In the genomic region with DNA sequence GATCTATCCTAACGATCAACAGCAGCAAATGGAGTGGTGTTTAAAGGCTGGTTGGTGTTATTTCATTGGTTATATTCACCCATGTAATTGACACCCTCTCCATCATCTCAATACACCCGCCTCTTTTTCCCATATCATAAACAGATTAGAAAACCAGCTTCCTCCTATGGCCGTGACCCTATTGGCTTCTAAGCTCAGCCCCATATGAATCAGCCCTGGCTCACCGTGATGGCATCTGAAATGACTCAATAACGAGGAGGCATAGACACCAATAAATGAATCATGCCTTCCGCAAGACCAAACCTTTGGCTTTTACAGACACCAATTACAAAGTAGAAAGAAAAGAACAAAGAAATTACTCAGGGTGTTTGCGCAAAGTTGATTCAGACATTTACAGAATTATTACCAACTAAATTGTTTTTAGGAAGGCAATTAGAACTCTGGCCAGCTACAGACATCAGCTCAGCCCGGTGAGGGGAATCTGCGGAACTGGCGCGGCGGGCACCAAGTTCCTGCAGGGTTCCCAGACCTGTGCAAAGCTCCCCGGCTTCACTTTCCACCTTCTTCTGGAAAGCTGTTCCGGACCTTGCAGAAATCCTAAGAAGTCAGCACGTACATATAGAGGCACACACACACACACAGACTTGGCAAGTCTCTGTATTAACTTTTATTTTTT, we compare ENCODE assay signal across 1 cellular context.
TF ChIP-seq lines count a peak whose summit lies in the region.

No MANE protein-coding gene starts in this region.

TF ChIP-seq in HEK293, 187 proteins besides CTCF, POLR2A, EP300 and RAD21 (continued from another document and continues in another):
- TF ChIP-seq PRDM4 (tag by site-specific recombination; IDR thresholded peaks at IDR 0.05) (no peak), MYNN (tag by site-specific recombination; IDR thresholded peaks at IDR 0.05; ENCODE audit: borderline replicate concordance) (no peak), ZNF211 (tag by site-specific recombination; IDR thresholded peaks at IDR 0.05; ENCODE audit: low read depth) (no peak), ZNF354C (tag by site-specific recombination; IDR thresholded peaks at IDR 0.05; ENCODE audit: borderline replicate concordance, low read depth) (no peak), ZNF292 (tag by site-specific recombination; IDR thresholded peaks at IDR 0.05; ENCODE audit: borderline replicate concordance, low read depth) (no peak), SETDB1 (IDR thresholded peaks at IDR 0.05; ENCODE audit: insufficient read length, low read length) (no peak), KLF9 (tag by site-specific recombination; IDR thresholded peaks at IDR 0.05; ENCODE audit: low read depth) (peak; percentile 18; the same call in 1 of the 2 replicates), HIC1 (tag by site-specific recombination; IDR thresholded peaks at IDR 0.05) (0 out of 2 replicates have a peak, but pooled peaks have one; percentile 48), ZNF677 (tag by site-specific recombination; IDR thresholded peaks at IDR 0.05) (no peak), GLIS2 (tag by site-specific recombination; IDR thresholded peaks at IDR 0.05) (no peak), KLF16 (tag by site-specific recombination; IDR thresholded peaks at IDR 0.05) (no peak), SCRT1 (tag by site-specific recombination; IDR thresholded peaks at IDR 0.05; ENCODE audit: borderline replicate concordance) (no peak), ZNF416 (tag by site-specific recombination; IDR thresholded peaks at IDR 0.05) (no peak), ZNF24 (tag by site-specific recombination; IDR thresholded peaks at IDR 0.05) (peak; percentile 63; the same call in 1 of the 2 replicates), ZNF221 (tag by site-specific recombination; IDR thresholded peaks at IDR 0.05; ENCODE audit: borderline replicate concordance) (no peak), ZNF426 (tag by site-specific recombination; IDR thresholded peaks at IDR 0.05) (no peak), ZFHX2 (tag by site-specific recombination; conservative IDR thresholded peaks at IDR 0.05) (no peak), KLF1 (tag by site-specific recombination; IDR thresholded peaks at IDR 0.05) (no peak), HOXD13 (CRISPR knock-in tag; IDR thresholded peaks at IDR 0.05; ENCODE audit: borderline replicate concordance) (peak; percentile 80; the same call in 1 of the 2 replicates), ZNF19 (tag by site-specific recombination; IDR thresholded peaks at IDR 0.05; ENCODE audit: low read depth) (no peak), RBAK (tag by site-specific recombination; IDR thresholded peaks at IDR 0.05) (no peak), WT1 (tag by site-specific recombination; IDR thresholded peaks at IDR 0.05) (no peak), GLI2 (tag by site-specific recombination; IDR thresholded peaks at IDR 0.05; ENCODE audit: borderline replicate concordance, low read depth) (0 out of 2 replicates have a peak, but pooled peaks have one; percentile 55), MEIS1 (CRISPR knock-in tag; IDR thresholded peaks at IDR 0.05; ENCODE audit: borderline replicate concordance) (no peak), PBX3 (CRISPR knock-in tag; IDR thresholded peaks at IDR 0.05) (no peak)
- TF ChIP-seq, protein P1, sequence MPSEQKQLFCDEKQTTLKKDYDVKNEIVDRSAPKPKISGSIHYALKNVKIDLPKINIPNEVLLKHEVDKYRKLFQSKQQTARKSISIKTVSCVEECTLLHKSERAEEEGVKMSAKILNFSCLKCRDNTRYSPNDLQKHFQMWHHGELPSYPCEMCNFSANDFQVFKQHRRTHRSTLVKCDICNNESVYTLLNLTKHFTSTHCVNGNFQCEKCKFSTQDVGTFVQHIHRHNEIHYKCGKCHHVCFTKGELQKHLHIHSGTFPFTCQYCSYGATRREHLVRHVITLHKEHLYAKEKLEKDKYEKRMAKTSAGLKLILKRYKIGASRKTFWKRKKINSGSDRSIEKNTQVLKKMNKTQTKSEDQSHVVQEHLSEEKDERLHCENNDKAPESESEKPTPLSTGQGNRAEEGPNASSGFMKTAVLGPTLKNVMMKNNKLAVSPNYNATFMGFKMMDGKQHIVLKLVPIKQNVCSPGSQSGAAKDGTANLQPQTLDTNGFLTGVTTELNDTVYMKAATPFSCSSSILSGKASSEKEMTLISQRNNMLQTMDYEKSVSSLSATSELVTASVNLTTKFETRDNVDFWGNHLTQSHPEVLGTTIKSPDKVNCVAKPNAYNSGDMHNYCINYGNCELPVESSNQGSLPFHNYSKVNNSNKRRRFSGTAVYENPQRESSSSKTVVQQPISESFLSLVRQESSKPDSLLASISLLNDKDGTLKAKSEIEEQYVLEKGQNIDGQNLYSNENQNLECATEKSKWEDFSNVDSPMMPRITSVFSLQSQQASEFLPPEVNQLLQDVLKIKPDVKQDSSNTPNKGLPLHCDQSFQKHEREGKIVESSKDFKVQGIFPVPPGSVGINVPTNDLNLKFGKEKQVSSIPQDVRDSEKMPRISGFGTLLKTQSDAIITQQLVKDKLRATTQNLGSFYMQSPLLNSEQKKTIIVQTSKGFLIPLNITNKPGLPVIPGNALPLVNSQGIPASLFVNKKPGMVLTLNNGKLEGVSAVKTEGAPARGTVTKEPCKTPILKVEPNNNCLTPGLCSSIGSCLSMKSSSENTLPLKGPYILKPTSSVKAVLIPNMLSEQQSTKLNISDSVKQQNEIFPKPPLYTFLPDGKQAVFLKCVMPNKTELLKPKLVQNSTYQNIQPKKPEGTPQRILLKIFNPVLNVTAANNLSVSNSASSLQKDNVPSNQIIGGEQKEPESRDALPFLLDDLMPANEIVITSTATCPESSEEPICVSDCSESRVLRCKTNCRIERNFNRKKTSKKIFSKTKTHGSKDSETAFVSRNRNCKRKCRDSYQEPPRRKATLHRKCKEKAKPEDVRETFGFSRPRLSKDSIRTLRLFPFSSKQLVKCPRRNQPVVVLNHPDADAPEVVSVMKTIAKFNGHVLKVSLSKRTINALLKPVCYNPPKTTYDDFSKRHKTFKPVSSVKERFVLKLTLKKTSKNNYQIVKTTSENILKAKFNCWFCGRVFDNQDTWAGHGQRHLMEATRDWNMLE (tag by site-specific recombination; conservative IDR thresholded peaks at IDR 0.05; ENCODE audit: low read depth): no peak
- TF ChIP-seq, protein P2, sequence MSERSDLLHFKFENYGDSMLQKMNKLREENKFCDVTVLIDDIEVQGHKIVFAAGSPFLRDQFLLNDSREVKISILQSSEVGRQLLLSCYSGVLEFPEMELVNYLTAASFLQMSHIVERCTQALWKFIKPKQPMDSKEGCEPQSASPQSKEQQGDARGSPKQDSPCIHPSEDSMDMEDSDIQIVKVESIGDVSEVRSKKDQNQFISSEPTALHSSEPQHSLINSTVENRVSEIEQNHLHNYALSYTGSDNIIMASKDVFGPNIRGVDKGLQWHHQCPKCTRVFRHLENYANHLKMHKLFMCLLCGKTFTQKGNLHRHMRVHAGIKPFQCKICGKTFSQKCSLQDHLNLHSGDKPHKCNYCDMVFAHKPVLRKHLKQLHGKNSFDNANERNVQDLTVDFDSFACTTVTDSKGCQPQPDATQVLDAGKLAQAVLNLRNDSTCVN (tag by site-specific recombination; optimal IDR thresholded peaks at IDR 0.05): no peak
- TF ChIP-seq, protein P3, sequence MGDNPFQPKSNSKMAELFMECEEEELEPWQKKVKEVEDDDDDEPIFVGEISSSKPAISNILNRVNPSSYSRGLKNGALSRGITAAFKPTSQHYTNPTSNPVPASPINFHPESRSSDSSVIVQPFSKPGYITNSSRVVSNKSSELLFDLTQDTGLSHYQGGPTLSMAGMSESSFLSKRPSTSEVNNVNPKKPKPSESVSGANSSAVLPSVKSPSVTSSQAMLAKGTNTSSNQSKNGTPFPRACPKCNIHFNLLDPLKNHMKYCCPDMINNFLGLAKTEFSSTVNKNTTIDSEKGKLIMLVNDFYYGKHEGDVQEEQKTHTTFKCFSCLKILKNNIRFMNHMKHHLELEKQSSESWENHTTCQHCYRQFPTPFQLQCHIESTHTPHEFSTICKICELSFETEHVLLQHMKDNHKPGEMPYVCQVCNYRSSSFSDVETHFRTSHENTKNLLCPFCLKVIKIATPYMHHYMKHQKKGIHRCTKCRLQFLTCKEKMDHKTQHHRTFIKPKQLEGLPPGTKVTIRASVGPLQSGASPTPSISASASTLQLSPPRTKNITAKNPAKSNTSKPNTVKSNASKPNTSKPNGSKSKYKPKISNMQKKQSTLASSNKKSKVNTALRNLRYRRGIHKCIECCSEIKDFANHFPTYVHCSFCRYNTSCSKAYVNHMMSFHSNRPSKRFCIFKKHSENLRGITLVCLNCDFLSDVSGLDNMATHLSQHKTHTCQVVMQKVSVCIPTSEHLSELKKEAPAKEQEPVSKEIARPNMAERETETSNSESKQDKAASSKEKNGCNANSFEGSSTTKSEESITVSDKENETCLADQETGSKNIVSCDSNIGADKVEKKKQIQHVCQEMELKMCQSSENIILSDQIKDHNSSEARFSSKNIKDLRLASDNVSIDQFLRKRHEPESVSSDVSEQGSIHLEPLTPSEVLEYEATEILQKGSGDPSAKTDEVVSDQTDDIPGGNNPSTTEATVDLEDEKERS (tag by site-specific recombination; IDR thresholded peaks at IDR 0.05): no peak
- TF ChIP-seq, protein P4, sequence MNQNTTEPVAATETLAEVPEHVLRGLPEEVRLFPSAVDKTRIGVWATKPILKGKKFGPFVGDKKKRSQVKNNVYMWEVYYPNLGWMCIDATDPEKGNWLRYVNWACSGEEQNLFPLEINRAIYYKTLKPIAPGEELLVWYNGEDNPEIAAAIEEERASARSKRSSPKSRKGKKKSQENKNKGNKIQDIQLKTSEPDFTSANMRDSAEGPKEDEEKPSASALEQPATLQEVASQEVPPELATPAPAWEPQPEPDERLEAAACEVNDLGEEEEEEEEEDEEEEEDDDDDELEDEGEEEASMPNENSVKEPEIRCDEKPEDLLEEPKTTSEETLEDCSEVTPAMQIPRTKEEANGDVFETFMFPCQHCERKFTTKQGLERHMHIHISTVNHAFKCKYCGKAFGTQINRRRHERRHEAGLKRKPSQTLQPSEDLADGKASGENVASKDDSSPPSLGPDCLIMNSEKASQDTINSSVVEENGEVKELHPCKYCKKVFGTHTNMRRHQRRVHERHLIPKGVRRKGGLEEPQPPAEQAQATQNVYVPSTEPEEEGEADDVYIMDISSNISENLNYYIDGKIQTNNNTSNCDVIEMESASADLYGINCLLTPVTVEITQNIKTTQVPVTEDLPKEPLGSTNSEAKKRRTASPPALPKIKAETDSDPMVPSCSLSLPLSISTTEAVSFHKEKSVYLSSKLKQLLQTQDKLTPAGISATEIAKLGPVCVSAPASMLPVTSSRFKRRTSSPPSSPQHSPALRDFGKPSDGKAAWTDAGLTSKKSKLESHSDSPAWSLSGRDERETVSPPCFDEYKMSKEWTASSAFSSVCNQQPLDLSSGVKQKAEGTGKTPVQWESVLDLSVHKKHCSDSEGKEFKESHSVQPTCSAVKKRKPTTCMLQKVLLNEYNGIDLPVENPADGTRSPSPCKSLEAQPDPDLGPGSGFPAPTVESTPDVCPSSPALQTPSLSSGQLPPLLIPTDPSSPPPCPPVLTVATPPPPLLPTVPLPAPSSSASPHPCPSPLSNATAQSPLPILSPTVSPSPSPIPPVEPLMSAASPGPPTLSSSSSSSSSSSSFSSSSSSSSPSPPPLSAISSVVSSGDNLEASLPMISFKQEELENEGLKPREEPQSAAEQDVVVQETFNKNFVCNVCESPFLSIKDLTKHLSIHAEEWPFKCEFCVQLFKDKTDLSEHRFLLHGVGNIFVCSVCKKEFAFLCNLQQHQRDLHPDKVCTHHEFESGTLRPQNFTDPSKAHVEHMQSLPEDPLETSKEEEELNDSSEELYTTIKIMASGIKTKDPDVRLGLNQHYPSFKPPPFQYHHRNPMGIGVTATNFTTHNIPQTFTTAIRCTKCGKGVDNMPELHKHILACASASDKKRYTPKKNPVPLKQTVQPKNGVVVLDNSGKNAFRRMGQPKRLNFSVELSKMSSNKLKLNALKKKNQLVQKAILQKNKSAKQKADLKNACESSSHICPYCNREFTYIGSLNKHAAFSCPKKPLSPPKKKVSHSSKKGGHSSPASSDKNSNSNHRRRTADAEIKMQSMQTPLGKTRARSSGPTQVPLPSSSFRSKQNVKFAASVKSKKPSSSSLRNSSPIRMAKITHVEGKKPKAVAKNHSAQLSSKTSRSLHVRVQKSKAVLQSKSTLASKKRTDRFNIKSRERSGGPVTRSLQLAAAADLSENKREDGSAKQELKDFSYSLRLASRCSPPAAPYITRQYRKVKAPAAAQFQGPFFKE (tag by site-specific recombination; IDR thresholded peaks at IDR 0.05; ENCODE audit: borderline replicate concordance): no peak
